In the genomic region with DNA sequence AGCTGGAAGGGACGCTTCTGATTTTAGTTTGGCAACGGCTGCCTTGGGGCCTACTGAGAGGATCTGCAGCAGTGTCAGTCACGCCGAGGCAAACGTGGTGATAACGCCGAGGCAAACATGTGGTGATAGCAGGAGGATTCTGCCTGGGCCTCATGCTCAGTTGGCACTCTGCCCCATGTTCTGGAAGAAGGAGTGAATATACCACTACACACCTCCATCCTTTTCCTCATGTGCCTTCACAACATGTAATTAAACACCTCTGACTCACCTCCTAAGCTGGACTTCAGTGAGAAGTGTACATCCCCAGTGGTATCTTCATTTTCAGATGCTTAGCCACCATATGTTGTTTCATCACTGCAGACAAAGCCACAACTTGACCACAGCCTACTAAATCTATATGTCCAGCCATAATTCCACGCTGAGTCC, we compare ENCODE assay signal across 12 cellular contexts.
DNase-seq lines count a peak whose midpoint lies in the region; ATAC-seq and TF ChIP-seq lines count a peak whose summit lies in the region.
"Had no signal": no experiment of that assay in that cellular context is flagged by ENCODE, and none has a peak within 500 bp of the region (broad histone marks: within the 10 kb centered on the region; RNA-seq: fewer than 3 reads in every experiment).

No MANE protein-coding gene starts in this region.

- peak; percentile 24 for DNase-seq in AG08395 (ENCODE audit: low spot score)
- peak; percentile 89 for DNase-seq in MV-4-11 (lab: John Stamatoyannopoulos, UW)
- DNase-seq in cardiac fibroblast (ENCODE audit: low read depth in 2 of 2), result peak; percentile 47 to 60
- no peak for DNase-seq in lung (ENCODE audit: low spot score)
- no peak for DNase-seq in activated CD4-positive, alpha-beta T cell treated with anti-CD3 and anti-CD28 coated beads for 4 hours
- no peak for DNase-seq in activated CD4-positive, alpha-beta T cell treated with anti-CD3 and anti-CD28 coated beads for 1 hour
- DNase-seq: colonic mucosa; NCI-H1930; stimulated activated CD4-positive, alpha-beta T cell treated with anti-CD3 and anti-CD28 coated beads, Interleukin-4, amount 100 ng/mL, for 1 hour had no signal

- H3K36me3 ChIP-seq in lung (ENCODE audit: control insufficient read depth in 2 of 2, insufficient read depth in 2 of 2, low read length in 2 of 2), result no peaks in the 10 kb centered on the region
- H3K36me3 ChIP-seq: colonic mucosa had no signal

- ATAC-seq in lung (ENCODE audit: insufficient read depth, low FRiP score) (no peak), HG02678 (IDR thresholded peaks at IDR 0.05; ENCODE audit: unreplicated experiment) (no peak), GM21447 (IDR thresholded peaks at IDR 0.05; ENCODE audit: unreplicated experiment) (no peak)
- ATAC-seq: activated CD4-positive, CD25-positive, alpha-beta regulatory T cell treated with anti-CD3 and anti-CD28 coated beads, Interleukin-2, amount 50 U/mL, for 24 hours had no signal

- H3K4me3 ChIP-seq in cardiac fibroblast (replicated peaks in 1 of 2; ENCODE audit: low read depth in 2 of 2, low read length in 2 of 2) (no peak overlapping the region), lung (no peak overlapping the region)
- H3K4me3 ChIP-seq: colonic mucosa had no signal

- H3K27ac ChIP-seq in lung (ENCODE audit: low read depth in 1 of 2, low read length in 1 of 2), result peak overlapping the region; percentile 38 to 85
- H3K27ac ChIP-seq: colonic mucosa had no signal

- peaks cover 7 to 10% of the 10 kb centered on the region in 2 donors for H3K4me1 ChIP-seq in lung (ENCODE audit: control insufficient read depth in 2 of 2, insufficient read depth in 2 of 2, low read length in 2 of 2)
- H3K4me1 ChIP-seq: colonic mucosa had no signal

- no peaks in the 10 kb centered on the region for H3K27me3 ChIP-seq in lung (ENCODE audit: control insufficient read depth, insufficient read depth)
- H3K27me3 ChIP-seq: colonic mucosa had no signal

- 59 to 87% methylated on average over 8 of the region's 8 CpGs for WGBS in lung, 2 donors

- TF ChIP-seq CTCF in cardiac fibroblast (IDR thresholded peaks at IDR 0.05; ENCODE audit: low read depth, low read length) (no peak), lung (IDR thresholded peaks at IDR 0.05; ENCODE audit: control extremely low read depth, extremely low read depth) (no peak)

- H3K9me3 ChIP-seq in lung (ENCODE audit: control insufficient read depth in 2 of 2, insufficient read depth in 1 of 2, low read length in 1 of 2), result peaks cover 0 to 3% of the 10 kb centered on the region in 2 donors
- H3K9me3 ChIP-seq: colonic mucosa had no signal

Comparison
In these comparisons a context has a peak if more than half of its experiments do, and no peak if none do; other contexts are left out.
1. DNase-seq: peak in AG08395 (single experiment), MV-4-11 (single experiment) and cardiac fibroblast (2 of 2); none in lung (single experiment), activated CD4-positive, alpha-beta T cell treated with anti-CD3 and anti-CD28 coated beads for 4 hours (0 of 2) and activated CD4-positive, alpha-beta T cell treated with anti-CD3 and anti-CD28 coated beads for 1 hour (single experiment).